In genomic region chr9:131709741-131710499, GRCh38 we compare ENCODE assay signal across 8 cellular contexts. TPM values are rescaled to one million over a fixed set of nuclear protein-coding genes. Genes with fewer than 3 reads are reported as not detected.
DNase-seq lines count a peak whose midpoint lies in the region; ATAC-seq and TF ChIP-seq lines count a peak whose summit lies in the region.

No MANE protein-coding gene starts in this region.

- H3K4me1 ChIP-seq in OCI-LY1 (ENCODE audit: insufficient read depth, low read length, severe bottlenecking) (peaks cover 68% of the 10 kb centered on the region), skeletal muscle tissue (ENCODE audit: control insufficient read depth in 3 of 3, insufficient read depth in 3 of 3, low read length in 3 of 3) (peaks cover 40 to 57% (median 57%) of the 10 kb centered on the region in 3 donors)

- DNase-seq in EL (peak; percentile 33), dermis blood vessel endothelial cell (peak; percentile 84), SHP77 treated with DMSO at 0.1 percent for 48 hours (lab: John Stamatoyannopoulos, UW) (no peak), OCI-M1 (lab: John Stamatoyannopoulos, UW) (no peak)

- no peaks in the 10 kb centered on the region for H3F3A ChIP-seq in OCI-LY1 (ENCODE audit: insufficient read depth, low read length)

- H4K20me1 ChIP-seq in OCI-LY1 (ENCODE audit: insufficient read depth, low read length) = no peaks in the 10 kb centered on the region

- H3K4me3 ChIP-seq in OCI-LY1 (ENCODE audit: low read depth, low read length, poor library complexity, severe bottlenecking) (peak overlapping the region; percentile 19), skeletal muscle tissue (ENCODE audit: low read length in 3 of 3) (peak overlapping the region; percentile 29 to 63 (median 58))

- peak; percentile 72 for ATAC-seq in GM21529 (IDR thresholded peaks at IDR 0.05; ENCODE audit: unreplicated experiment)
- no peak for ATAC-seq in GM19328 (IDR thresholded peaks at IDR 0.05; ENCODE audit: unreplicated experiment)

- H3K4me2 ChIP-seq in OCI-LY1 (ENCODE audit: low read length) = peak overlapping the region; percentile 57

- TF ChIP-seq CTCF in OCI-LY1 (IDR thresholded peaks at IDR 0.05; ENCODE audit: low read length) = no peak

- H2AFZ ChIP-seq in OCI-LY1 (ENCODE audit: low read length) = no peak overlapping the region

- H3K27ac ChIP-seq in OCI-LY1 (ENCODE audit: low read depth, low read length, poor library complexity, severe bottlenecking) (peak overlapping the region; percentile 98), skeletal muscle tissue (ENCODE audit: low read depth, low read length) (peak overlapping the region; percentile 72)

- peaks cover 38% of the 10 kb centered on the region for H3K79me2 ChIP-seq in OCI-LY1 (ENCODE audit: insufficient read depth, low read length)

- peak overlapping the region; percentile 47; the same call in 1 of the 2 replicates for H3K9ac ChIP-seq in OCI-LY1 (ENCODE audit: low read length)
- H3K9ac ChIP-seq in skeletal muscle tissue (ENCODE audit: low read depth in 1 of 3, low read length in 3 of 3) = peak overlapping the region in 2 of 3 donors; percentile 51 to 72

- no peaks in the 10 kb centered on the region for H3K27me3 ChIP-seq in OCI-LY1 (ENCODE audit: insufficient read depth, low read length)
- H3K27me3 ChIP-seq in skeletal muscle tissue (ENCODE audit: control insufficient read depth in 3 of 3, insufficient read depth in 3 of 3, low read length in 3 of 3) = no peaks in the 10 kb centered on the region

- H3K9me3 ChIP-seq in OCI-LY1 (ENCODE audit: low read length) (no peaks in the 10 kb centered on the region), skeletal muscle tissue (ENCODE audit: control insufficient read depth in 3 of 3, low read length in 3 of 3) (no peaks in the 10 kb centered on the region)

- 0 out of 2 replicates have a peak, but pooled peaks cover 3% of the 10 kb centered on the region for H3K36me3 ChIP-seq in OCI-LY1 (ENCODE audit: insufficient read depth, low read length)
- no peaks in the 10 kb centered on the region for H3K36me3 ChIP-seq in skeletal muscle tissue (ENCODE audit: control insufficient read depth in 3 of 3, insufficient read depth in 3 of 3, low read length in 3 of 3)

- no peaks in the 10 kb centered on the region for H3K9me2 ChIP-seq in OCI-LY1 (ENCODE audit: low read depth, low read length)

RNA-seq across cellular contexts. Expression of gene RAPGEF1, which starts 30.0 kb away (rescaled TPM):
- 56.2 and 69.3 TPM in 2 replicates for total RNA-seq in dermis blood vessel endothelial cell
- 19.8 TPM for total RNA-seq in skeletal muscle tissue

Comparison
In these comparisons a context has a peak if more than half of its experiments do, and no peak if none do; other contexts are left out.
1. DNase-seq: peak in EL (single experiment) and dermis blood vessel endothelial cell (single experiment); none in SHP77 treated with DMSO at 0.1 percent for 48 hours (single experiment) and OCI-M1 (single experiment).